In the genomic region with DNA sequence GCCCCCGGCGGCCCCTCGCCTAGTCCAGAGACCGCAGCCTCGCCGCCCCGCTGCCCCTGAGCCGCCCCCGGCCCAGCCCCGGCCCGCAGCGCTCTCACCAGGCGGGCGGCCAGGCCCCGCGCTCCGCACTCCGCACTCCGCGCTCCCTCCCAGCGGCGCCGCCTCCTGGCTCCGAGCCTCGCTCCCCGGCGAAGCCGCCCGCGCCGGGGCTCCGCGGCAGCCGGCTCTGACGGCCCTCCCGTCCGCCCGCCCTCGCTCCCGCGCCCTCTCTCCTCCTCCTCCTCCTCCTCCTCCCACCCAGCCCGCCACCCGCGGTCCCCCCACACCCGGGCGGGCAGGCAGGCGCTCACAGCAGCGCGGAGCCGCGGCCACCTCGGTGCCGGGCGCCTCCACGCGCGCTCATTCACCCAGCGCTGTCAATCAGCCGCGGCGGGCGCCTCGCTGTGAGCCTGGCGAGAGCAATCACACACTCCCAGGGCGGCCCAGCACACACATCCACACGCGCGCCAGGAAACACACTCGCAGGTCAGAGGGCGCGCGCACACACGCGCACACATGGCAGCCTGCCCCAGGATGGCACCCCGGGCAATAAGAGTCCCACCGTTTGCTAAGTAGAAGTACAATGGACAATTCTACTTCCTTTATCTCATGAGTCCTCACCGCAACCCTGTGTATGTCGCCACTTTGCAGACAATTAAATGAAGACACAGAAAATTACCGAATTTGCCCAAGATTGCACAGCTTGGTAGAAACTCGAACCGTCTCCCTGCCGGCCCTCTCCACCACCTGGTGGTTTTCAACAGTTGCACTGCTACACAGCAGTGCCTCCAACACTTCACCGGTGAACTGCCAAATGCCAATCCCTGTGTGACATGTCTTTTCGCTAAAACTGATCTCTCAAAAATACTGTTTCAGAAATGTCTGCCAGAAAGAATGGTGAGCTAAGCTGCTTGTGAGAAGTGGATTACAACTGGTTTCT, we compare ENCODE assay signal across 8 cellular contexts. TPM values are rescaled to one million over a fixed set of nuclear protein-coding genes. Genes with fewer than 3 reads are reported as not detected.
DNase-seq lines count a peak whose midpoint lies in the region; ATAC-seq and TF ChIP-seq lines count a peak whose summit lies in the region.

TSS of gene PRRT4 (minus strand) at position 228 of the 979 bp plus-strand sequence.

- peak within 1 kb of the TSS in 4 of 8 donors; percentile 29 to 64 (median 60) for H3K27ac Mint-ChIP-seq in CD8-positive, alpha-beta memory T cell
- H3K27ac Mint-ChIP-seq in MCF 10A (ENCODE audit: low read depth, unreplicated experiment) (peak within 1 kb of the TSS; percentile 47), immature natural killer cell (no peak within 1 kb of the TSS)

- TF ChIP-seq CTCF in MCF 10A (IDR thresholded peaks at IDR 0.05; ENCODE audit: unreplicated experiment) = no peak

- H3K27ac ChIP-seq in CD8-positive, alpha-beta memory T cell (ENCODE audit: low read depth, low read length) = no peak within 1 kb of the TSS

- POLR2A ChIA-PET in CD8-positive, alpha-beta memory T cell (lab: Charles Lee) = no interaction called here
- POLR2A ChIA-PET in MCF 10A (lab: Yijun Ruan, JAX) = interaction anchor here (1.0 to 1.3 kb wide), 4 partner anchors 9 to 18 kb away, joined by 3 to 6 read pairs (median 4); partner anchors contain the start of gene RBM28

- DNase-seq in CD8-positive, alpha-beta memory T cell = peak in 4 of 5 donors; percentile 17 to 69 (median 48)
- DNase-seq in HPDE6-E6E7 (ENCODE audit: extremely low spot score) (peak; percentile 52), T follicular helper cell (ENCODE audit: low read depth) (peak; percentile 40), MCF 10A (ENCODE audit: unreplicated experiment) (no peak), immature natural killer cell (peak; percentile 15 to 35 (median 19)), 8988T (no peak)
- DNase-seq in stimulated activated CD4-positive, alpha-beta T cell treated with anti-CD3 and anti-CD28 coated beads, Interleukin-1b, Interleukin-23, amount 100 ng/mL, for 4 hours (ENCODE audit: low read depth in 2 of 2) = peak; percentile 36 to 43

- H3K27me3 Mint-ChIP-seq in CD8-positive, alpha-beta memory T cell = peaks cover 26 to 71% of the 10 kb centered on the region in 2 donors
- H3K27me3 Mint-ChIP-seq in MCF 10A (ENCODE audit: insufficient read depth, unreplicated experiment) = peaks cover 20% of the 10 kb centered on the region
- H3K27me3 Mint-ChIP-seq in immature natural killer cell (ENCODE audit: low read depth in 3 of 3) = peaks cover 22 to 35% (median 24%) of the 10 kb centered on the region in 3 donors

- H3K4me3 Mint-ChIP-seq in CD8-positive, alpha-beta memory T cell = peak within 1 kb of the TSS; percentile 67 to 92 (median 84)
- H3K4me3 Mint-ChIP-seq in MCF 10A (ENCODE audit: unreplicated experiment) = peak within 1 kb of the TSS; percentile 73
- H3K4me3 Mint-ChIP-seq in immature natural killer cell = peak within 1 kb of the TSS; percentile 74 to 88 (median 82)

- no peaks in the 10 kb centered on the region for H3K9me3 ChIP-seq in CD8-positive, alpha-beta memory T cell (ENCODE audit: low read length)

- H3K36me3 Mint-ChIP-seq in CD8-positive, alpha-beta memory T cell = no peaks in the 10 kb centered on the region
- no peaks in the 10 kb centered on the region for H3K36me3 Mint-ChIP-seq in MCF 10A (ENCODE audit: insufficient read depth, unreplicated experiment)
- no peaks in the 10 kb centered on the region for H3K36me3 Mint-ChIP-seq in immature natural killer cell

- BruUV-seq in MCF 10A (replicated peaks; lab: Mats Ljungman, UMichigan) = no TSS peak

- no peaks in the 10 kb centered on the region for H3K9me3 Mint-ChIP-seq in CD8-positive, alpha-beta memory T cell
- H3K9me3 Mint-ChIP-seq in MCF 10A (ENCODE audit: unreplicated experiment) (no peaks in the 10 kb centered on the region), immature natural killer cell (no peaks in the 10 kb centered on the region)

- H3K4me1 ChIP-seq in CD8-positive, alpha-beta memory T cell (ENCODE audit: insufficient read depth, low read length) = peaks cover 6% of the 10 kb centered on the region

- no peaks in the 10 kb centered on the region for H3K36me3 ChIP-seq in CD8-positive, alpha-beta memory T cell (ENCODE audit: insufficient read depth, low read length)

- peak within 1 kb of the TSS; percentile 62 for H3K4me3 ChIP-seq in CD8-positive, alpha-beta memory T cell (ENCODE audit: low read length)

- peaks cover 26% of the 10 kb centered on the region for H3K27me3 ChIP-seq in CD8-positive, alpha-beta memory T cell (ENCODE audit: insufficient read depth, low read length, poor library complexity, severe bottlenecking)

- CTCF ChIA-PET in CD8-positive, alpha-beta memory T cell (lab: Charles Lee) = interaction anchor here (1.0 kb wide), 1 partner anchor 17 kb away, joined by 4 read pairs; no protein-coding TSS in a partner anchor
- CTCF ChIA-PET in MCF 10A (lab: Yijun Ruan, JAX) = interaction anchor here (0.6 to 2.0 kb wide), 7 partner anchors 10 to 100 kb away, joined by 3 to 8 read pairs (median 4); no protein-coding TSS in a partner anchor

- H3K4me1 Mint-ChIP-seq in CD8-positive, alpha-beta memory T cell = peaks cover 14 to 22% (median 14%) of the 10 kb centered on the region in 3 donors
- H3K4me1 Mint-ChIP-seq in MCF 10A (ENCODE audit: insufficient read depth, unreplicated experiment) (peaks cover 13% of the 10 kb centered on the region), immature natural killer cell (peaks cover 14 to 16% of the 10 kb centered on the region in 2 donors)

- intact Hi-C loops in MCF 10A (cut with micrococcal nuclease) = no loop called here

- no peak for ATAC-seq in GM18520 (IDR thresholded peaks at IDR 0.05; ENCODE audit: unreplicated experiment)

RNA-seq across cellular contexts. Expression of gene PRRT4, which starts in this region (rescaled TPM):
- under 1 TPM; 0.22 to 0.35 TPM for total RNA-seq in CD8-positive, alpha-beta memory T cell
- 0.09 TPM for polyA plus RNA-seq in CD8-positive, alpha-beta memory T cell
- total RNA-seq in MCF 10A (2022) = not detected in 2 replicates
- under 1 TPM in 1 of 3 donors, not detected in 2; 0.08 TPM for polyA plus RNA-seq in immature natural killer cell

Comparison
In these comparisons a context has a peak if more than half of its experiments do, and no peak if none do; other contexts are left out.
1. Peak in DNase-seq and H3K4me3 ChIP-seq in CD8-positive, alpha-beta memory T cell; RNA of the gene not detected or under 1 TPM.
2. Peak in DNase-seq in immature natural killer cell; RNA of the gene not detected or under 1 TPM.
3. DNase-seq: peak in HPDE6-E6E7 (single experiment), T follicular helper cell (single experiment) and stimulated activated CD4-positive, alpha-beta T cell treated with anti-CD3 and anti-CD28 coated beads, Interleukin-1b, Interleukin-23, amount 100 ng/mL, for 4 hours (2 of 2); none in MCF 10A (single experiment) and 8988T (single experiment).
4. Peak in every context shown above with its lines, with median percentiles within 50 percentile points of each other: H3K4me3 Mint-ChIP-seq.